In the genomic region with DNA sequence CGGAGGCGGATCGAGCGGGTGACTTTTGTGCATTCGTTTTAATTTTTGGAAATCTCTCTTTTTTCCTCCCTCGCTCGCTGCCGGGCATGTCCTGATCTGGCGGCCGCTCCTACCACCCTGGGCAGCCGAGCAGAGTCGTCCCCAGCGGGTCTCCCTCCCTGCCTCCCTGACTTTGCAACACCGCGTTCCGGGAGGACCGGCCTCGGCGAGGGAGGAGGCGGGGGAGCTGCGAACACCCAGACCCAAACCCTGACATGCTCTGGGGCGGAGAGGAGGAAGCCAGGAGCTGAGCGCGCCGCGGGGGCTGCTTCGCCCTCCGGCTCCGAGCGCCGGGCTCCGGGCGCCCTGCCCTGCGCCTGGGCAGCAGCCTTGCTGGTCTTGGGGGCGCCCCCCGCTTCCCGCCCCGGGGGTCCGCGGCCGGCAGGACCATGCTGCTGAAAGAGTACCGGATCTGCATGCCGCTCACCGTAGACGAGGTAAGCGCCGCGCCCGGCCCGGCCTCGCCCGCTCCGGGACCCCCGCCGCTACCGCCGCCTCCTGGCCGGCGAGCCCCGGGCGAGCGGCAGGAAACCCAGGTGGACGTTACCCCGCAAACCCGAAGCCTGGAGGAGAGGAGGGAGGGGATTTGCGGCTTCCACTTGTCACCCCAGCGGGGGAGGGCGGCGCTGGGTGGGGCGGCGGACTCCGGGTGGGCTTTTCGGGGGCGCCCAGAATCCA, we compare ENCODE assay signal across 1 cellular context.
TF ChIP-seq lines count a peak whose summit lies in the region.

No MANE protein-coding gene starts in this region.

TF ChIP-seq in K562, 482 proteins besides CTCF, POLR2A, EP300 and RAD21 (continued from another document):
- TF ChIP-seq, protein P1, sequence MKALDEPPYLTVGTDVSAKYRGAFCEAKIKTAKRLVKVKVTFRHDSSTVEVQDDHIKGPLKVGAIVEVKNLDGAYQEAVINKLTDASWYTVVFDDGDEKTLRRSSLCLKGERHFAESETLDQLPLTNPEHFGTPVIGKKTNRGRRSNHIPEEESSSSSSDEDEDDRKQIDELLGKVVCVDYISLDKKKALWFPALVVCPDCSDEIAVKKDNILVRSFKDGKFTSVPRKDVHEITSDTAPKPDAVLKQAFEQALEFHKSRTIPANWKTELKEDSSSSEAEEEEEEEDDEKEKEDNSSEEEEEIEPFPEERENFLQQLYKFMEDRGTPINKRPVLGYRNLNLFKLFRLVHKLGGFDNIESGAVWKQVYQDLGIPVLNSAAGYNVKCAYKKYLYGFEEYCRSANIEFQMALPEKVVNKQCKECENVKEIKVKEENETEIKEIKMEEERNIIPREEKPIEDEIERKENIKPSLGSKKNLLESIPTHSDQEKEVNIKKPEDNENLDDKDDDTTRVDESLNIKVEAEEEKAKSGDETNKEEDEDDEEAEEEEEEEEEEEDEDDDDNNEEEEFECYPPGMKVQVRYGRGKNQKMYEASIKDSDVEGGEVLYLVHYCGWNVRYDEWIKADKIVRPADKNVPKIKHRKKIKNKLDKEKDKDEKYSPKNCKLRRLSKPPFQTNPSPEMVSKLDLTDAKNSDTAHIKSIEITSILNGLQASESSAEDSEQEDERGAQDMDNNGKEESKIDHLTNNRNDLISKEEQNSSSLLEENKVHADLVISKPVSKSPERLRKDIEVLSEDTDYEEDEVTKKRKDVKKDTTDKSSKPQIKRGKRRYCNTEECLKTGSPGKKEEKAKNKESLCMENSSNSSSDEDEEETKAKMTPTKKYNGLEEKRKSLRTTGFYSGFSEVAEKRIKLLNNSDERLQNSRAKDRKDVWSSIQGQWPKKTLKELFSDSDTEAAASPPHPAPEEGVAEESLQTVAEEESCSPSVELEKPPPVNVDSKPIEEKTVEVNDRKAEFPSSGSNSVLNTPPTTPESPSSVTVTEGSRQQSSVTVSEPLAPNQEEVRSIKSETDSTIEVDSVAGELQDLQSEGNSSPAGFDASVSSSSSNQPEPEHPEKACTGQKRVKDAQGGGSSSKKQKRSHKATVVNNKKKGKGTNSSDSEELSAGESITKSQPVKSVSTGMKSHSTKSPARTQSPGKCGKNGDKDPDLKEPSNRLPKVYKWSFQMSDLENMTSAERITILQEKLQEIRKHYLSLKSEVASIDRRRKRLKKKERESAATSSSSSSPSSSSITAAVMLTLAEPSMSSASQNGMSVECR (CRISPR knock-in tag; IDR thresholded peaks at IDR 0.05), result 0 out of 2 replicates have a peak, but pooled peaks have one; percentile 6
- TF ChIP-seq SMAD1 (IDR thresholded peaks at IDR 0.05; ENCODE audit: low read depth, low read length, partially characterized antibody) (no peak), ILF3 (IDR thresholded peaks at IDR 0.05; ENCODE audit: borderline replicate concordance) (no peak), HCFC1 (IDR thresholded peaks at IDR 0.05; ENCODE audit: low read depth, low read length) (no peak), ARID3A (IDR thresholded peaks at IDR 0.05; ENCODE audit: borderline replicate concordance, low read depth, low read length) (no peak), ZNF316 (IDR thresholded peaks at IDR 0.05) (no peak), ZBTB11 (CRISPR knock-in tag; IDR thresholded peaks at IDR 0.05) (0 out of 6 replicates have a peak, but pooled peaks of 1 of the 3 experiments have one; percentile 22), TEAD1 (CRISPR knock-in tag; IDR thresholded peaks at IDR 0.05) (0 out of 4 replicates have a peak, but pooled peaks of 1 of the 2 experiments have one; percentile 1), SRSF3 (IDR thresholded peaks at IDR 0.05; ENCODE audit: insufficient read depth, low read length) (no peak), SP1 (CRISPR knock-in tag; IDR thresholded peaks at IDR 0.05) (no peak), ZNF263 (CRISPR knock-in tag; IDR thresholded peaks at IDR 0.05; ENCODE audit: borderline replicate concordance) (peak; percentile 91), ZMIZ1 (IDR thresholded peaks at IDR 0.05; ENCODE audit: low read depth in 2 of 2, low read length in 2 of 2) (no peak), ELF1 (tag; IDR thresholded peaks at IDR 0.05) (no peak), PCBP2 (IDR thresholded peaks at IDR 0.05; ENCODE audit: low read depth, low read length, poor library complexity, severe bottlenecking) (no peak), XRCC4 (IDR thresholded peaks at IDR 0.05; ENCODE audit: extremely low read depth, insufficient read depth, insufficient read length) (no peak), KDM5B (IDR thresholded peaks at IDR 0.05; ENCODE audit: insufficient replicate concordance, low read depth, low read length) (peak; percentile 56), POLR2G (IDR thresholded peaks at IDR 0.05; ENCODE audit: low read depth, low read length) (0 out of 2 replicates have a peak, but pooled peaks have one; percentile 3), IRF1 (CRISPR knock-in tag; IDR thresholded peaks at IDR 0.05; ENCODE audit: borderline replicate concordance) (no peak), ZNF444 (CRISPR knock-in tag; IDR thresholded peaks at IDR 0.05) (no peak), ZFP1 (CRISPR knock-in tag; IDR thresholded peaks at IDR 0.05) (no peak), MTA3 (IDR thresholded peaks at IDR 0.05; ENCODE audit: borderline replicate concordance) (0 out of 2 replicates have a peak, but pooled peaks have one; percentile 14), KAT2B (IDR thresholded peaks at IDR 0.05; ENCODE audit: low read depth, low read length) (no peak), MBD2 (IDR thresholded peaks at IDR 0.05; ENCODE audit: borderline replicate concordance, low read depth) (no peak)
- TF ChIP-seq, protein P2, sequence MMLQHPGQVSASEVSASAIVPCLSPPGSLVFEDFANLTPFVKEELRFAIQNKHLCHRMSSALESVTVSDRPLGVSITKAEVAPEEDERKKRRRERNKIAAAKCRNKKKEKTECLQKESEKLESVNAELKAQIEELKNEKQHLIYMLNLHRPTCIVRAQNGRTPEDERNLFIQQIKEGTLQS (IDR thresholded peaks at IDR 0.05), result no peak
- TF ChIP-seq, protein P2 (CRISPR knock-in tag; conservative IDR thresholded peaks at IDR 0.05), result no peak
